In the genomic region with DNA sequence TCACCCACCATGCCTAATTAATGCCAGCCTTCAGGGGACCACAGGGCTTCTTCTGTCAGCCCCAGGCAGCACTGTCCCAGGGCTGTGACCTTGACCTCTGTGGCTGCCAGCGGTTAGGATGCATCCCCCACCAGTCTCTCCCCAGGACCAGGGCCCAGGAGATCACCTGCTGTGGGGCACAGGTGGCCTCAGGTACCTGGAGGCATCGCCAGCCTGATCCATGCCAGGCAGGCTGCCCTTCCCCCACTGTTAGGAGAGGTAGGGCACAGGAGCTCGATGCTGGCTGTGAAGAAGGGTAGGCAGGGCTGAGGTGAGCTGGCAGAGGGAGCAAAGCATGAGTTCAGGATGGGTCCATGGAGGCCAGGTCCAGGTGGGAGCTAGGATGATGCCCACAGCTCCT, we compare ENCODE assay signal across 13 cellular contexts. TPM values are rescaled to one million over a fixed set of nuclear protein-coding genes. Genes with fewer than 3 reads are reported as not detected.
DNase-seq lines count a peak whose midpoint lies in the region; ATAC-seq and TF ChIP-seq lines count a peak whose summit lies in the region.
"Had no signal": no experiment of that assay in that cellular context is flagged by ENCODE, and none has a peak within 500 bp of the region (broad histone marks: within the 10 kb centered on the region; RNA-seq: fewer than 3 reads in every experiment).

No MANE protein-coding gene starts in this region.

- DNase-seq in left ventricle myocardium superior (peak; percentile 21), left cardiac atrium (no peak), right cardiac atrium (peak in 1 of 3 donors; percentile 46), type B pancreatic cell (ENCODE audit: extremely low spot score, unreplicated experiment) (no peak), DMS153 treated with DMSO at 0.1 percent for 48 hours (lab: John Stamatoyannopoulos, UW; ENCODE audit: unreplicated experiment) (no peak)
- DNase-seq in activated CD8-positive, alpha-beta T cell treated with anti-CD3 and anti-CD28 coated beads for 36 hours, result no peak
- DNase-seq: AML-193, NCI-H1048, transverse colon had no signal

- peaks cover 10% of the 10 kb centered on the region for H3K36me3 Mint-ChIP-seq in activated CD8-positive, alpha-beta T cell treated with anti-CD3 and anti-CD28 coated beads for 36 hours (ENCODE audit: low read depth)
- no peaks in the 10 kb centered on the region for H3K36me3 Mint-ChIP-seq in type B pancreatic cell

- intact Hi-C loops in left ventricle myocardium superior (cut with micrococcal nuclease) (no loop called here), left cardiac atrium (cut with DNase I) (no loop called here), right cardiac atrium (cut with DNase I) (no loop called here)
- intact Hi-C loops in activated CD8-positive, alpha-beta T cell treated with anti-CD3 and anti-CD28 coated beads for 36 hours (cut with micrococcal nuclease), result no loop called here

- H3K27ac Mint-ChIP-seq in activated CD8-positive, alpha-beta T cell treated with anti-CD3 and anti-CD28 coated beads for 36 hours, result peak overlapping the region; percentile 75
- H3K27ac Mint-ChIP-seq in type B pancreatic cell, result peak overlapping the region; percentile 15

- no peak for ATAC-seq in left ventricle myocardium superior
- no peak for ATAC-seq in left cardiac atrium
- ATAC-seq in activated CD8-positive, alpha-beta T cell treated with anti-CD3 and anti-CD28 coated beads for 36 hours, result no peak
- no peak for ATAC-seq in right cardiac atrium
- ATAC-seq in HG03095 (IDR thresholded peaks at IDR 0.05; ENCODE audit: unreplicated experiment), result no peak
- ATAC-seq in HG02588 (IDR thresholded peaks at IDR 0.05; ENCODE audit: unreplicated experiment), result no peak

- no peaks in the 10 kb centered on the region for H3K27me3 Mint-ChIP-seq in activated CD8-positive, alpha-beta T cell treated with anti-CD3 and anti-CD28 coated beads for 36 hours
- no peaks in the 10 kb centered on the region for H3K27me3 Mint-ChIP-seq in type B pancreatic cell

- H3K4me1 Mint-ChIP-seq in activated CD8-positive, alpha-beta T cell treated with anti-CD3 and anti-CD28 coated beads for 36 hours (ENCODE audit: low read depth), result peaks cover 58% of the 10 kb centered on the region
- H3K4me1 Mint-ChIP-seq in type B pancreatic cell (ENCODE audit: unreplicated experiment), result peaks cover 34% of the 10 kb centered on the region

- no peak overlapping the region for H3K4me3 Mint-ChIP-seq in activated CD8-positive, alpha-beta T cell treated with anti-CD3 and anti-CD28 coated beads for 36 hours
- H3K4me3 Mint-ChIP-seq in type B pancreatic cell, result no peak overlapping the region

- H3K4me3 ChIP-seq in right cardiac atrium (ENCODE audit: low read length), result no peak overlapping the region
- H3K4me3 ChIP-seq: transverse colon had no signal

- no peaks in the 10 kb centered on the region for H3K27me3 ChIP-seq in right cardiac atrium (ENCODE audit: control insufficient read depth, insufficient read depth)
- H3K27me3 ChIP-seq: transverse colon had no signal

- WGBS in right cardiac atrium, result 77% methylated on average over 3 of the region's 3 CpGs

- no peaks in the 10 kb centered on the region for H3K9me3 ChIP-seq in right cardiac atrium (ENCODE audit: control insufficient read depth, low read length)
- H3K9me3 ChIP-seq: transverse colon had no signal

- H3K27ac ChIP-seq in right cardiac atrium (ENCODE audit: low read length), result peak overlapping the region; percentile 60
- H3K27ac ChIP-seq: transverse colon had no signal

- no peaks in the 10 kb centered on the region for H3K9me3 Mint-ChIP-seq in activated CD8-positive, alpha-beta T cell treated with anti-CD3 and anti-CD28 coated beads for 36 hours
- no peaks in the 10 kb centered on the region for H3K9me3 Mint-ChIP-seq in type B pancreatic cell

- TF ChIP-seq CTCF in activated CD8-positive, alpha-beta T cell treated with anti-CD3 and anti-CD28 coated beads for 36 hours (IDR thresholded peaks at IDR 0.05), result no peak
- no peak for TF ChIP-seq CTCF in type B pancreatic cell (conservative IDR thresholded peaks at IDR 0.05)

- peaks cover 10% of the 10 kb centered on the region for H3K4me1 ChIP-seq in right cardiac atrium (ENCODE audit: control insufficient read depth, insufficient read depth, low read length)

- POLR2A ChIA-PET in activated CD8-positive, alpha-beta T cell treated with anti-CD3 and anti-CD28 coated beads for 36 hours (lab: Charles Lee), result interaction anchor here (1.2 to 10.2 kb wide), 2 partner anchors 14 to 25 kb away, joined by 6 to 135 read pairs; partner anchors contain the start of gene DGKZ

- CTCF ChIA-PET in activated CD8-positive, alpha-beta T cell treated with anti-CD3 and anti-CD28 coated beads for 36 hours (lab: Charles Lee), result interaction anchor here (4.2 to 17.8 kb wide), 2 partner anchors 13 to 126 kb away, joined by 19 to 480 read pairs; partner anchors contain the start of gene DGKZ

RNA-seq across cellular contexts. Expression of gene MDK, which starts 16.7 kb away (rescaled TPM):
- 5.7 TPM for total RNA-seq in left ventricle myocardium superior
- 10 to 100 TPM; 11.0 to 15.2 TPM for total RNA-seq in left cardiac atrium
- total RNA-seq in activated CD8-positive, alpha-beta T cell treated with anti-CD3 and anti-CD28 coated beads for 36 hours, result 1 to 10 TPM; 4.2 to 4.9 TPM
- 10 to 100 TPM in 3 of 4 donors, 1 to 10 TPM in 1; 9.9 to 18.8 (median 11.9) TPM for total RNA-seq in right cardiac atrium
- polyA plus RNA-seq in right cardiac atrium, result 10.1 TPM
- total RNA-seq in type B pancreatic cell (ENCODE audit: low replicate concordance), result 949 and 981 TPM in 2 replicates

RNA-seq across cellular contexts. Expression of gene DGKZ, which starts 17.5 kb away (rescaled TPM):
- total RNA-seq in left ventricle myocardium superior (71.7 TPM), left cardiac atrium (10 to 100 TPM; 80.2 to 91.8 TPM), right cardiac atrium (100 to 1,000 TPM in 2 of 4 donors, 10 to 100 TPM in 2; 75.8 to 108 (median 100) TPM), type B pancreatic cell (ENCODE audit: low replicate concordance) (50.0 and 57.6 TPM in 2 replicates)
- 10 to 100 TPM; 94.4 to 94.9 TPM for total RNA-seq in activated CD8-positive, alpha-beta T cell treated with anti-CD3 and anti-CD28 coated beads for 36 hours
- polyA plus RNA-seq in right cardiac atrium, result 87.5 TPM

RNA-seq across cellular contexts. Expression of gene CHRM4, which starts 26.8 kb away (rescaled TPM):
- not detected for total RNA-seq in left ventricle myocardium superior
- under 1 TPM in 1 of 2 donors, not detected in 1; 0.21 TPM for total RNA-seq in left cardiac atrium
- not detected for total RNA-seq in activated CD8-positive, alpha-beta T cell treated with anti-CD3 and anti-CD28 coated beads for 36 hours
- under 1 TPM in 2 of 4 donors, not detected in 2; 0.14 to 0.53 TPM for total RNA-seq in right cardiac atrium
- polyA plus RNA-seq in right cardiac atrium, result 0.20 TPM
- total RNA-seq in type B pancreatic cell (ENCODE audit: low replicate concordance), result 0.98 and 1.0 TPM in 2 replicates
- total RNA-seq: fibroblast of villous mesenchyme, mucosa of gallbladder had no signal

Comparison
In these comparisons a context has a peak if more than half of its experiments do, and no peak if none do; other contexts are left out.
1. RNA of gene MDK, which starts 16.7 kb away (total RNA-seq): 949 to 981 TPM in type B pancreatic cell; 11.0 to 15.2 TPM in left cardiac atrium, 9.9 to 18.8 TPM in right cardiac atrium, 5.7 TPM in left ventricle myocardium superior (single experiment) and 4.2 to 4.9 TPM in activated CD8-positive, alpha-beta T cell treated with anti-CD3 and anti-CD28 coated beads for 36 hours; every median in the first group is over 10 times any median in the second.